38 cellular contexts compared by ENCODE assay signal in the genomic region with DNA sequence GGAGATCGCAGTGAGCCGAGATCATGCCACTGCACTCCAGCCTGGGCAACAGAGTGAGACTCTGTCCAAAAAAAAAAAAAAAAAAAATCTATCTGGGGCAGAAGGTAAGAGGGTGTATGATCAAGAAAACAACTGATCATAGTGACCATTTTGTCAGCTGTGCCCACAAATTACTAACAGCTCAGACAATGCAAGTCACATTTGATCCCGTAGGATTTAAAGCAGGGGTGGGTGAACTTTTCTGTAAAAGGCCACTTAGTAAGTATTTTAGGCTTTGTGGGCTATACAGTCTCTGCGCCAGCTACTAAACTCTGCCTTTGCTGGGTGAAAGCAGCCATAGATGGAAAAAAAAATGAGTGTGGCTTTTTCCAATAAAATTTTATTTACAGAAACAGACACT. TPM values are rescaled to one million over a fixed set of nuclear protein-coding genes. Genes with fewer than 3 reads are reported as not detected.
"Had no signal": no experiment of that assay in that cellular context is flagged by ENCODE, and none has a peak within 500 bp of the region (broad histone marks: within the 10 kb centered on the region; RNA-seq: fewer than 3 reads in every experiment).

No MANE protein-coding gene starts in this region.

- ATAC-seq: activated CD8-positive, alpha-beta memory T cell treated with anti-CD3 and anti-CD28 coated beads, Interleukin-2, amount 10 ng/mL, durations not matched to agents 7 days and 5 days; activated CD8-positive, alpha-beta T cell treated with anti-CD3 and anti-CD28 coated beads for 36 hours; activated naive CD8-positive, alpha-beta T cell treated with anti-CD3 and anti-CD28 coated beads, Interleukin-2, amount 50 U/mL, for 24 hours had no signal

- H3K36me3 ChIP-seq: ascending aorta, cardiac muscle cell had no signal

- DNase-seq: activated B cell treated with CpG ODN at 0.5 μM for 24 hours; activated CD4-positive, alpha-beta memory T cell treated with anti-CD3 and anti-CD28 coated beads for 36 hours; activated CD4-positive, alpha-beta T cell treated with anti-CD3 and anti-CD28 coated beads for 4 hours; activated CD4-positive, alpha-beta T cell treated with anti-CD3 and anti-CD28 coated beads, Interleukin-2, amount 10 ng/mL, durations not matched to agents 24 days and 14 days; activated CD4-positive, alpha-beta T cell treated with anti-CD3 and anti-CD28 coated beads, Interleukin-2, amount 50 U/mL, for 1 hour; activated CD4-positive, alpha-beta T cell treated with anti-CD3 and anti-CD28 coated beads, Interleukin-2, amount 50 U/mL, for 4 hours; activated CD4-positive, CD25-positive, alpha-beta regulatory T cell treated with anti-CD3 and anti-CD28 coated beads, Interleukin-2, amount 50 U/mL, for 72 hours; activated CD8-positive, alpha-beta memory T cell treated with anti-CD3 and anti-CD28 coated beads for 24 hours; activated CD8-positive, alpha-beta memory T cell treated with anti-CD3 and anti-CD28 coated beads, Interleukin-2, amount 10 ng/mL, durations not matched to agents 7 days and 5 days; activated CD8-positive, alpha-beta memory T cell treated with anti-CD3 and anti-CD28 coated beads, Interleukin-2, amount 50 U/mL, for 48 hours; activated CD8-positive, alpha-beta T cell treated with anti-CD3 and anti-CD28 coated beads for 36 hours; activated effector memory CD4-positive, alpha-beta T cell treated with Interleukin-2 at 50 U/mL for 16 hours; activated gamma-delta T cell; activated naive CD4-positive, alpha-beta T cell treated with anti-CD3 and anti-CD28 coated beads, Interleukin-2, amount 10 ng/mL, durations not matched to agents 7 days and 5 days; activated naive CD4-positive, alpha-beta T cell treated with Interleukin-2 at 50 U/mL for 16 hours; activated naive CD8-positive, alpha-beta T cell treated with anti-CD3 and anti-CD28 coated beads, Interleukin-2, amount 10 ng/mL, durations not matched to agents 7 days and 5 days; activated naive CD8-positive, alpha-beta T cell treated with anti-CD3 and anti-CD28 coated beads, Interleukin-2, amount 50 U/mL, for 24 hours; activated T-cell treated with anti-CD3 and anti-CD28 coated beads, Interleukin-2, amount 50 U/mL, for 24 hours; activated T-cell treated with anti-CD3 and anti-CD28 coated beads, Interleukin-2, amount 50 U/mL, for 48 hours; amygdala; anterior cingulate cortex; caudate nucleus; cerebellar nuclear complex; T-helper 1 cell; T-helper 2 cell; T-helper 9 cell had no signal

- H3K27ac ChIP-seq: ascending aorta, cardiac muscle cell, VCaP had no signal

- H3K9me3 ChIP-seq: ascending aorta had no signal

- H3K4me3 ChIP-seq: ascending aorta, cardiac muscle cell had no signal

- H3K9me3 Mint-ChIP-seq: activated CD4-positive, alpha-beta memory T cell treated with anti-CD3 and anti-CD28 coated beads for 36 hours; activated CD8-positive, alpha-beta T cell treated with anti-CD3 and anti-CD28 coated beads for 36 hours; activated naive CD4-positive, alpha-beta T cell treated with anti-CD3 and anti-CD28 coated beads, Interleukin-2, amount 10 ng/mL, durations not matched to agents 7 days and 5 days; activated naive CD8-positive, alpha-beta T cell treated with anti-CD3 and anti-CD28 coated beads, Interleukin-2, amount 50 U/mL, for 24 hours; activated T-cell treated with anti-CD3 and anti-CD28 coated beads, Interleukin-2, amount 50 U/mL, for 24 hours; activated T-helper 2 cell treated with anti-CD3 and anti-CD28 coated beads, Interferon-gamma antibody, Interleukin-2, Interleukin-4, amounts not matched to agents 10 μg/mL and 5 μg/mL and 100 μg/mL, durations not matched to agents 14 hours and 24 hours and 36 hours; central memory CD8-positive, alpha-beta T cell; T-helper 2 cell treated with Interferon-gamma antibody and Interleukin-4, amounts not matched to agents 5 μg/mL and 100 μg/mL, for 36 hours had no signal

- H3K36me3 Mint-ChIP-seq: activated CD4-positive, alpha-beta memory T cell treated with anti-CD3 and anti-CD28 coated beads for 36 hours; activated CD8-positive, alpha-beta memory T cell treated with anti-CD3 and anti-CD28 coated beads, Interleukin-2, amount 10 ng/mL, durations not matched to agents 7 days and 5 days; activated naive CD4-positive, alpha-beta T cell treated with anti-CD3 and anti-CD28 coated beads, Interleukin-2, amount 10 ng/mL, durations not matched to agents 7 days and 5 days; activated naive CD4-positive, alpha-beta T cell treated with anti-CD3 and anti-CD28 coated beads, Interleukin-2, amount 50 U/mL, for 24 hours; activated naive CD8-positive, alpha-beta T cell; activated naive CD8-positive, alpha-beta T cell treated with anti-CD3 and anti-CD28 coated beads, Interleukin-2, amount 10 ng/mL, durations not matched to agents 7 days and 5 days; brain had no signal

- FAIRE-seq: bronchial epithelial cell, TTC549 had no signal

- H3K4me3 Mint-ChIP-seq: activated B cell treated with CpG ODN at 0.5 μM for 24 hours; activated CD4-positive, alpha-beta memory T cell treated with anti-CD3 and anti-CD28 coated beads for 36 hours; activated CD4-positive, alpha-beta T cell treated with anti-CD3 and anti-CD28 coated beads, Interleukin-2, amount 10 ng/mL, durations not matched to agents 24 days and 14 days; activated CD8-positive, alpha-beta memory T cell treated with anti-CD3 and anti-CD28 coated beads, Interleukin-2, amount 10 ng/mL, durations not matched to agents 7 days and 5 days; activated CD8-positive, alpha-beta T cell treated with anti-CD3 and anti-CD28 coated beads for 36 hours; activated naive CD4-positive, alpha-beta T cell treated with anti-CD3 and anti-CD28 coated beads, Interleukin-2, amount 10 ng/mL, durations not matched to agents 7 days and 5 days; activated naive CD4-positive, alpha-beta T cell treated with anti-CD3 and anti-CD28 coated beads, Interleukin-2, amount 50 U/mL, for 24 hours; activated naive CD8-positive, alpha-beta T cell; activated naive CD8-positive, alpha-beta T cell treated with anti-CD3 and anti-CD28 coated beads, Interleukin-2, amount 10 ng/mL, durations not matched to agents 7 days and 5 days; activated naive CD8-positive, alpha-beta T cell treated with anti-CD3 and anti-CD28 coated beads, Interleukin-2, amount 50 U/mL, for 24 hours; activated T-cell treated with anti-CD3 and anti-CD28 coated beads, Interleukin-2, amount 50 U/mL, for 24 hours; brain; central memory CD8-positive, alpha-beta T cell; T-helper 1 cell treated with Interleukin-12 subunit alpha and Interleukin-12 subunit beta and Interleukin-4 antibody, amounts not matched to agents 30 μg/mL and 1 μg/mL, for 36 hours; T-helper 2 cell treated with Interferon-gamma antibody and Interleukin-4, amounts not matched to agents 5 μg/mL and 100 μg/mL, for 36 hours had no signal

- H3K27me3 ChIP-seq: ascending aorta, cardiac muscle cell had no signal

- H3K27me3 Mint-ChIP-seq: activated B cell treated with CpG ODN at 0.5 μM for 24 hours; activated CD4-positive, alpha-beta memory T cell treated with anti-CD3 and anti-CD28 coated beads for 36 hours; activated CD8-positive, alpha-beta memory T cell treated with anti-CD3 and anti-CD28 coated beads, Interleukin-2, amount 10 ng/mL, durations not matched to agents 7 days and 5 days; activated naive CD4-positive, alpha-beta T cell treated with anti-CD3 and anti-CD28 coated beads, Interleukin-2, amount 10 ng/mL, durations not matched to agents 7 days and 5 days; activated naive CD4-positive, alpha-beta T cell treated with anti-CD3 and anti-CD28 coated beads, Interleukin-2, amount 50 U/mL, for 24 hours; activated naive CD8-positive, alpha-beta T cell treated with anti-CD3 and anti-CD28 coated beads, Interleukin-2, amount 50 U/mL, for 24 hours; brain had no signal

- H3K4me1 ChIP-seq: ascending aorta had no signal

- H3K4me1 Mint-ChIP-seq: activated B cell treated with CpG ODN at 0.5 μM for 24 hours; activated CD4-positive, alpha-beta T cell treated with anti-CD3 and anti-CD28 coated beads, Interleukin-2, amount 10 ng/mL, durations not matched to agents 24 days and 14 days; activated CD8-positive, alpha-beta memory T cell treated with anti-CD3 and anti-CD28 coated beads, Interleukin-2, amount 10 ng/mL, durations not matched to agents 7 days and 5 days; activated naive CD4-positive, alpha-beta T cell treated with anti-CD3 and anti-CD28 coated beads, Interleukin-2, amount 10 ng/mL, durations not matched to agents 7 days and 5 days; activated naive CD4-positive, alpha-beta T cell treated with anti-CD3 and anti-CD28 coated beads, Interleukin-2, amount 50 U/mL, for 24 hours; activated naive CD8-positive, alpha-beta T cell treated with anti-CD3 and anti-CD28 coated beads, Interleukin-2, amount 10 ng/mL, durations not matched to agents 7 days and 5 days; activated naive CD8-positive, alpha-beta T cell treated with anti-CD3 and anti-CD28 coated beads, Interleukin-2, amount 50 U/mL, for 24 hours; brain; central memory CD8-positive, alpha-beta T cell had no signal

- H3K27ac Mint-ChIP-seq: activated B cell treated with CpG ODN at 0.5 μM for 24 hours; activated CD4-positive, alpha-beta memory T cell treated with anti-CD3 and anti-CD28 coated beads for 36 hours; activated CD4-positive, alpha-beta T cell treated with anti-CD3 and anti-CD28 coated beads, Interleukin-2, amount 10 ng/mL, durations not matched to agents 24 days and 14 days; activated CD8-positive, alpha-beta memory T cell treated with anti-CD3 and anti-CD28 coated beads, Interleukin-2, amount 10 ng/mL, durations not matched to agents 7 days and 5 days; activated CD8-positive, alpha-beta T cell treated with anti-CD3 and anti-CD28 coated beads for 36 hours; activated naive CD4-positive, alpha-beta T cell treated with anti-CD3 and anti-CD28 coated beads, Interleukin-2, amount 10 ng/mL, durations not matched to agents 7 days and 5 days; activated naive CD4-positive, alpha-beta T cell treated with anti-CD3 and anti-CD28 coated beads, Interleukin-2, amount 50 U/mL, for 24 hours; activated naive CD8-positive, alpha-beta T cell; activated naive CD8-positive, alpha-beta T cell treated with anti-CD3 and anti-CD28 coated beads, Interleukin-2, amount 10 ng/mL, durations not matched to agents 7 days and 5 days; activated naive CD8-positive, alpha-beta T cell treated with anti-CD3 and anti-CD28 coated beads, Interleukin-2, amount 50 U/mL, for 24 hours; activated T-cell treated with anti-CD3 and anti-CD28 coated beads, Interleukin-2, amount 50 U/mL, for 24 hours; activated T-helper 2 cell treated with anti-CD3 and anti-CD28 coated beads, Interferon-gamma antibody, Interleukin-2, Interleukin-4, amounts not matched to agents 10 μg/mL and 5 μg/mL and 100 μg/mL, durations not matched to agents 14 hours and 24 hours and 36 hours; brain; T-helper 1 cell treated with Interleukin-12 subunit alpha and Interleukin-12 subunit beta and Interleukin-4 antibody, amounts not matched to agents 30 μg/mL and 1 μg/mL, for 36 hours; T-helper 2 cell treated with Interferon-gamma antibody and Interleukin-4, amounts not matched to agents 5 μg/mL and 100 μg/mL, for 36 hours had no signal

RNA-seq across cellular contexts. Expression of a gene that starts 57.6 kb away (rescaled TPM):
- total RNA-seq: activated B cell treated with CpG ODN at 0.5 μM for 24 hours; activated CD4-positive, alpha-beta memory T cell treated with anti-CD3 and anti-CD28 coated beads for 36 hours; activated CD4-positive, alpha-beta T cell treated with anti-CD3 and anti-CD28 coated beads, Interleukin-2, amount 10 ng/mL, durations not matched to agents 24 days and 14 days; activated CD8-positive, alpha-beta T cell treated with anti-CD3 and anti-CD28 coated beads for 36 hours; activated T-helper 2 cell treated with anti-CD3 and anti-CD28 coated beads, Interferon-gamma antibody, Interleukin-2, Interleukin-4, amounts not matched to agents 10 μg/mL and 5 μg/mL and 100 μg/mL, durations not matched to agents 14 hours and 24 hours and 36 hours had no signal
